ENCODE assay signal across 12 cellular contexts in the genomic region with DNA sequence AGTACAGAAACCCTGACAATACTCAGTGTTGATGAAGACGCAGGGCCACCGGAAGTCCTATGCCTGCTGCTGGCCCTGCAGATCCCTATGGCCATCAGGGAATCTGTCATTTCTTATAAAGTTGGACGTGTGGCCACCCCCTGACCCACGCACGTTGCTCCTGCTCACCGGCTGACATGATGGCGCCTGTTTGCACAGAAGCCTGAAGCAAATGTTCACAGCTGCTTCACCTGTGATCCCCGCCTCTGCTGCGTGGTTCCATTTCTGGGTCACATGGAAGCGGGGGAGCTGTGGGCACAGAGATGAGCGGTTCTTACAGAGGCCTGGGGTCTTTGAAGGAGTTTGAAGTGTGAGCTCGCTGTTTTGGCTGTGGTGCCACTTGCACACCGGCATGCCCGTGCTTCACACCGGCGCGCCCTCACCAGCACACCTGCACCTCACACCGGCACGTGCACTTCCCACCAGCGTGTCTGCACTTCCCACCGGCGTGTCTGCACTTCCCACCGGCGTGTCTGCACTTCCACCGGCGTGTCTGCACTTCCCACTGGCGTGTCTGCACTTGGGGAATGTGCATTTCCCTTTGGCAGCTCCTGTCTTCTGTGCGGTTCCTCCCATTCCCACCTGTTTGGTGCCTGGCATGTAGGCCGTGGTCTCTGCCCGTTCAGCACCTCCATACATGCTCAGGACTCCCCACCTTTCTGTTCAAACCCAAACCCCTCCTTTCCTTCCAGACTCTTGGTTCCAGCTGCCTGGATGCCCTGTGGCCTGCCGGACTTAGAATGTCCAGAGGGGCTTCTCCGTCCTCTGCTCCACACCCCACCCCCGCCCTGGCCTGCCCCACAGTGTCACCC.
"Had no signal": no experiment of that assay in that cellular context is flagged by ENCODE, and none has a peak within 500 bp of the region (broad histone marks: within the 10 kb centered on the region; RNA-seq: fewer than 3 reads in every experiment).

No MANE protein-coding gene starts in this region.

- FAIRE-seq: colon had no signal

- H3K36me3 ChIP-seq: adrenal gland had no signal

- H3K27ac ChIP-seq: psoas muscle had no signal

- ATAC-seq: activated CD8-positive, alpha-beta memory T cell treated with anti-CD3 and anti-CD28 coated beads, Interleukin-2, amount 10 ng/mL, durations not matched to agents 7 days and 5 days; psoas muscle; stimulated activated naive B cell treated with anti-CD40 and anti-IgM and Interleukin-4, amounts not matched to agents 10 μg/mL and 1 μg/mL and 100 μg/mL, for 72 hours had no signal

- DNase-seq: activated CD4-positive, alpha-beta memory T cell treated with anti-CD3 and anti-CD28 coated beads for 36 hours; activated CD4-positive, alpha-beta T cell treated with anti-CD3 and anti-CD28 coated beads for 1 hour; activated CD8-positive, alpha-beta memory T cell treated with anti-CD3 and anti-CD28 coated beads, Interleukin-2, amount 10 ng/mL, durations not matched to agents 7 days and 5 days; activated T-cell treated with anti-CD3 and anti-CD28 coated beads, Interleukin-2, amount 50 U/mL, for 1 hour; esophagus squamous epithelium; nephron progenitor cell; stimulated activated CD4-positive, alpha-beta T cell treated with anti-CD3 and anti-CD28 coated beads, Interleukin-2, amount 100 ng/mL, for 48 hours; stimulated activated naive B cell treated with anti-CD40 and anti-IgM and Interleukin-4, amounts not matched to agents 10 μg/mL and 1 μg/mL and 100 μg/mL, for 72 hours had no signal

- H3K27me3 ChIP-seq: adrenal gland, esophagus squamous epithelium, tibial nerve had no signal

- H3K4me3 ChIP-seq: adrenal gland, esophagus squamous epithelium, psoas muscle, tibial nerve had no signal
